In genomic region chr7:112939589-112940313, GRCh38 we compare ENCODE assay signal across 1 cellular context.
TF ChIP-seq lines count a peak whose summit lies in the region.

No MANE protein-coding gene starts in this region.

TF ChIP-seq in K562, 482 proteins besides CTCF, POLR2A, EP300 and RAD21 (continued from another document and continues in another):
- TF ChIP-seq E4F1 (CRISPR knock-in tag; IDR thresholded peaks at IDR 0.05; ENCODE audit: borderline replicate concordance) (no peak), GTF3C2 (IDR thresholded peaks at IDR 0.05; ENCODE audit: borderline replicate concordance, extremely low read depth, insufficient read length) (no peak), DLX4 (CRISPR knock-in tag; IDR thresholded peaks at IDR 0.05) (no peak), ZNF124 (CRISPR knock-in tag; IDR thresholded peaks at IDR 0.05) (no peak), GTF2A2 (tag; IDR thresholded peaks at IDR 0.05) (no peak), NFIX (CRISPR knock-in tag; IDR thresholded peaks at IDR 0.05; ENCODE audit: low read depth) (no peak), ZNF174 (CRISPR knock-in tag; IDR thresholded peaks at IDR 0.05) (no peak), SOX6 (IDR thresholded peaks at IDR 0.05) (no peak), RBBP5 (IDR thresholded peaks at IDR 0.05; ENCODE audit: borderline replicate concordance, insufficient read depth, low read length, poor library complexity, severe bottlenecking) (no peak), GATA2 (CRISPR knock-in tag; IDR thresholded peaks at IDR 0.05) (no peak), NCOA2 (IDR thresholded peaks at IDR 0.05; ENCODE audit: partially characterized antibody in 2 of 2) (no peak), CBX3 (IDR thresholded peaks at IDR 0.05; ENCODE audit: borderline replicate concordance in 1 of 2, low read length in 2 of 2) (no peak; a peak in 1 of 3 replicates), PHTF2 (CRISPR knock-in tag; IDR thresholded peaks at IDR 0.05) (no peak), MEF2A (IDR thresholded peaks at IDR 0.05; ENCODE audit: control insufficient read depth, low read depth, low read length) (no peak), HIVEP1 (CRISPR knock-in tag; IDR thresholded peaks at IDR 0.05) (no peak), POLR2B (IDR thresholded peaks at IDR 0.05; ENCODE audit: low read depth, partially characterized antibody) (peak; percentile 95), NR0B1 (IDR thresholded peaks at IDR 0.05; ENCODE audit: partially characterized antibody) (no peak), MXI1 (IDR thresholded peaks at IDR 0.05; ENCODE audit: low read depth, low read length) (0 out of 2 replicates have a peak, but pooled peaks have one; percentile 46), GTF2B (IDR thresholded peaks at IDR 0.05; ENCODE audit: extremely low read depth, insufficient read length) (no peak), ZNF316 (IDR thresholded peaks at IDR 0.05) (no peak), KDM5B (IDR thresholded peaks at IDR 0.05; ENCODE audit: insufficient replicate concordance, low read depth, low read length) (no peak), AFF4 (CRISPR knock-in tag; IDR thresholded peaks at IDR 0.05) (no peak), HDAC8 (tag; IDR thresholded peaks at IDR 0.05) (no peak), ZNF143 (CRISPR knock-in tag; IDR thresholded peaks at IDR 0.05) (no peak), BCL6 (CRISPR knock-in tag; IDR thresholded peaks at IDR 0.05) (no peak), PKNOX1 (IDR thresholded peaks at IDR 0.05) (peak; percentile 98), ATF2 (CRISPR knock-in tag; IDR thresholded peaks at IDR 0.05) (no peak), ATF3 (IDR thresholded peaks at IDR 0.05) (no peak), ATF3 (CRISPR knock-in tag; conservative IDR thresholded peaks at IDR 0.05) (no peak), CREB5 (CRISPR knock-in tag; IDR thresholded peaks at IDR 0.05) (no peak), MYBL2 (IDR thresholded peaks at IDR 0.05; ENCODE audit: low read depth) (no peak), MYBL2 (CRISPR knock-in tag; IDR thresholded peaks at IDR 0.05; ENCODE audit: borderline replicate concordance) (no peak), ZBTB5 (IDR thresholded peaks at IDR 0.05) (no peak), RBFOX2 (IDR thresholded peaks at IDR 0.05; ENCODE audit: low read depth, low read length) (peak; percentile 82), MIER1 (IDR thresholded peaks at IDR 0.05; ENCODE audit: low read depth) (no peak), HMGXB4 (CRISPR knock-in tag; IDR thresholded peaks at IDR 0.05) (no peak), ZFPM2 (CRISPR knock-in tag; IDR thresholded peaks at IDR 0.05) (no peak), STAG1 (CRISPR knock-in tag; IDR thresholded peaks at IDR 0.05; ENCODE audit: borderline replicate concordance) (no peak), ID3 (CRISPR knock-in tag; IDR thresholded peaks at IDR 0.05) (no peak), ID3 (tag; IDR thresholded peaks at IDR 0.05) (no peak)
